Comparison of ENCODE assay signal across 7 cellular contexts in genomic region chr19:53467138-53467502, GRCh38. TPM values are rescaled to one million over a fixed set of nuclear protein-coding genes. Genes with fewer than 3 reads are reported as not detected.
A peak's percentile ranks its signal among the peaks of the same experiment; 100 is the strongest.
DNase-seq lines count a peak whose midpoint lies in the region; ATAC-seq and TF ChIP-seq lines count a peak whose summit lies in the region.

No MANE protein-coding gene starts in this region.

- WGBS in body of pancreas, 2 donors = 1 to 5% methylated on average over 17 to 18 of the region's 18 CpGs
- WGBS in right lobe of liver (ENCODE audit: insufficient coverage, low coverage, low lambda C conversion rate, missing lambda C conversion rate) = 5% methylated on average over 12 of the region's 18 CpGs

- no peaks in the 10 kb centered on the region for H3K27me3 ChIP-seq in body of pancreas
- H3K27me3 ChIP-seq in right lobe of liver = no peaks in the 10 kb centered on the region
- H3K27me3 ChIP-seq in tibial artery = no peaks in the 10 kb centered on the region

- intact Hi-C loops in body of pancreas (cut with DNase I) (no loop called here), right lobe of liver (cut with DNase I) (no loop called here), tibial artery (cut with DNase I; ENCODE audit: low total_unique reads) (loop anchor here (10.0 kb wide), 1 partner anchor 48 kb away; no protein-coding TSS in a partner anchor)

- H3K9me3 ChIP-seq in body of pancreas = no peaks in the 10 kb centered on the region
- no peaks in the 10 kb centered on the region for H3K9me3 ChIP-seq in right lobe of liver
- peaks cover 0 to 6% (median 0%) of the 10 kb centered on the region in 3 donors for H3K9me3 ChIP-seq in tibial artery

- H3K4me3 ChIP-seq in body of pancreas = peak overlapping the region; percentile 20 to 32
- H3K4me3 ChIP-seq in right lobe of liver = peak overlapping the region; percentile 45 to 62 (median 57)
- H3K4me3 ChIP-seq in tibial artery = peak overlapping the region; percentile 60 to 83

- H3K27ac ChIP-seq in body of pancreas (peak overlapping the region in 3 of 4 donors; percentile 61 to 82 (median 72)), right lobe of liver (peak overlapping the region in 1 of 3 donors; percentile 17), tibial artery (peak overlapping the region in 1 of 2 donors; percentile 76)

- TF ChIP-seq POLR2A in body of pancreas (IDR thresholded peaks at IDR 0.05) (no peak), right lobe of liver (IDR thresholded peaks at IDR 0.05) (no peak)

- H3K36me3 ChIP-seq in body of pancreas (replicated peaks in 1 of 2; ENCODE audit: insufficient read depth in 1 of 2, low read depth in 2 of 2) (no peaks in the 10 kb centered on the region), right lobe of liver (no peaks in the 10 kb centered on the region), tibial artery (no peaks in the 10 kb centered on the region)

- ATAC-seq in GM19023 (IDR thresholded peaks at IDR 0.05; ENCODE audit: unreplicated experiment) = peak; percentile 18
- peak; percentile 17 for ATAC-seq in HG03520 (IDR thresholded peaks at IDR 0.05; ENCODE audit: unreplicated experiment)
- peak; percentile 26 for ATAC-seq in body of pancreas
- ATAC-seq in right lobe of liver = peak in 3 of 4 donors; percentile 5 to 32 (median 15)

- no peak for DNase-seq in body of pancreas
- DNase-seq in right lobe of liver = peak in 1 of 3 donors; percentile 43
- DNase-seq in tibial artery = peak; percentile 26 to 68
- no peak for DNase-seq in HPDE6-E6E7 (ENCODE audit: extremely low spot score)
- no peak for DNase-seq in HUDEP-2 (lab: John Stamatoyannopoulos, UW; ENCODE audit: unreplicated experiment in 76 of 76)

- TF ChIP-seq CTCF in body of pancreas (IDR thresholded peaks at IDR 0.05) (no peak), right lobe of liver (IDR thresholded peaks at IDR 0.05) (no peak), tibial artery (IDR thresholded peaks at IDR 0.05) (no peak)

- H3K4me1 ChIP-seq in body of pancreas (peaks cover 14% of the 10 kb centered on the region), right lobe of liver (no peaks in the 10 kb centered on the region), tibial artery (peaks cover 0 to 22% (median 8%) of the 10 kb centered on the region in 4 donors)

RNA-seq across cellular contexts. Expression of gene ZNF813, which starts 0.4 kb away (rescaled TPM):
- total RNA-seq in body of pancreas = 1 to 10 TPM; 1.6 to 1.8 TPM
- 1 to 10 TPM in 4 of 6 experiments, under 1 TPM in 2; 0.74 to 1.6 (median 1.1) TPM for total RNA-seq in right lobe of liver

RNA-seq across cellular contexts. Expression of gene ZNF761, which starts 35.3 kb away (rescaled TPM):
- total RNA-seq in body of pancreas (1 to 10 TPM; 4.3 to 6.2 TPM), right lobe of liver (1 to 10 TPM; 2.6 to 4.2 (median 3.4) TPM)

Comparison
In these comparisons a context has a peak if more than half of its experiments do, and no peak if none do; other contexts are left out.
1. DNase-seq: peak in tibial artery (2 of 2); none in body of pancreas (0 of 4), HPDE6-E6E7 (single experiment) and HUDEP-2 (0 of 76).
2. Peak in every context shown above with its lines, with median percentiles within 50 percentile points of each other: ATAC-seq and H3K4me3 ChIP-seq.